In the genomic region with DNA sequence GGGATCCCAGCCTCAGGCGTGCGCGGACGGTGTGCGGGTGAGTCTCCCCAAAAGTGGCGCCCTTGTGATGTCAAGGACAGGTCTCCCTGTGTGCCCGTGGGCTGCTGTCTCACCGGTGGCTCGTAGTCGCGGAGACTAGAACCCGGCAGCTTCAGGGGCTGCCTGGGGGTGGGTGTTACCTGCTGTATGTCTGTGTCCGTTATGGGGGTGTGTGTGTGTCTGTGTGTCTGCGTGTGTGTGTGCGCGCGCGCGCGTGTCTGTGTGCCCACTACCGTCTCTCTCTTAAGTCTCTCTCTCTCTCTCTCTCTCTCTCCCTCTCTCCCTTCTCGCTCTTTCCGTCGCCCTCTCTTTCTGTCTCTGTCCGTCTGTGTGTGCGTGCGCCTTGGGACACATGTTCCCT, we compare ENCODE assay signal across 8 cellular contexts.
DNase-seq lines count a peak whose midpoint lies in the region; ATAC-seq and TF ChIP-seq lines count a peak whose summit lies in the region.
"Not testable (repeated sequence)": the region's sequence is repeated elsewhere in the genome, so short reads cannot be mapped to it uniquely, and the experiment has no call there.

No MANE protein-coding gene starts in this region.

- H3K79me1 ChIP-seq in H9 (ENCODE audit: insufficient read depth, low read depth, low read length, poor library complexity, severe bottlenecking): not testable (repeated sequence)

- not testable (repeated sequence) for H2BK12ac ChIP-seq in H9 (ENCODE audit: insufficient read length, low read depth, low read length)

- not testable (repeated sequence) for H3K4me1 ChIP-seq in BLaER1 treated with 17β-estradiol and CSF1 and Interleukin-3, amounts not matched to agents 10 nM and 100 nM; H9 (ENCODE audit: insufficient read depth, low read length); mononuclear cell (ENCODE audit: insufficient read depth, low read length)
- peaks cover 0 to 19% (median 6%) of the 10 kb centered on the region in 6 donors for H3K4me1 ChIP-seq in spleen

- TF ChIP-seq POLR2A in spleen (IDR thresholded peaks at IDR 0.05): not testable (repeated sequence)

- H3K4me1 Mint-ChIP-seq in H9; activated B cell treated with CpG ODN at 0.5 μM for 24 hours; glutamatergic neuron (ENCODE audit: low read depth, unreplicated experiment): not testable (repeated sequence)

- H4K91ac ChIP-seq in H9 (ENCODE audit: insufficient read length, low read depth, low read length): not testable (repeated sequence)

- peaks cover 0 to 11% (median 3%) of the 10 kb centered on the region in 3 experiments; a peak in 4 of 7 replicates for H3K36me3 Mint-ChIP-seq in H9 (ENCODE audit: insufficient read depth in 1 of 3, low read depth in 3 of 3)
- H3K36me3 Mint-ChIP-seq in activated B cell treated with CpG ODN at 0.5 μM for 24 hours (ENCODE audit: low read depth); glutamatergic neuron (ENCODE audit: unreplicated experiment): not testable (repeated sequence)

- H3K4ac ChIP-seq in H9 (ENCODE audit: low read depth, low read length): not testable (repeated sequence)

- H3K23me2 ChIP-seq in H9 (ENCODE audit: insufficient read length, low read depth, low read length, poor library complexity, severe bottlenecking): not testable (repeated sequence)

- no CpG with 5 or more reads among the region's 27 CpGs for WGBS in H9 (ENCODE audit: extremely low coverage, insufficient read length, low lambda C conversion rate)
- WGBS in spleen, 5 donors: 0 to 2% (median 1%) methylated on average over 14 to 20 of the region's 27 CpGs; no CpG with 5 or more reads in 1 of the 5 donors

- H3K9me3 Mint-ChIP-seq in H9: peaks cover 2 to 19% of the 10 kb centered on the region in 2 experiments; a peak in 4 of 5 replicates
- not testable (repeated sequence) for H3K9me3 Mint-ChIP-seq in activated B cell treated with CpG ODN at 0.5 μM for 24 hours; glutamatergic neuron (ENCODE audit: unreplicated experiment)

- not testable (repeated sequence) for H3K14ac ChIP-seq in H9 (ENCODE audit: insufficient read depth, low read length)

- H3K4me3 ChIP-seq in BLaER1 treated with 17β-estradiol and CSF1 and Interleukin-3, amounts not matched to agents 10 nM and 100 nM: peak overlapping the region; percentile 50 to 71 (median 61)
- peak overlapping the region; percentile 68 for H3K4me3 ChIP-seq in brain microvascular endothelial cell (ENCODE audit: low read depth, low read length)
- H3K4me3 ChIP-seq in mononuclear cell (ENCODE audit: low read length): peak overlapping the region; percentile 59
- peak overlapping the region; percentile 21 to 79 (median 62) for H3K4me3 ChIP-seq in spleen

- H3K9me3 ChIP-seq in BLaER1 treated with 17β-estradiol and CSF1 and Interleukin-3, amounts not matched to agents 10 nM and 100 nM (replicated peaks in 1 of 11): peaks cover 0 to 12% (median 9%) of the 10 kb centered on the region in 11 experiments; a peak in 17 of 22 replicates
- not testable (repeated sequence) for H3K9me3 ChIP-seq in H9 (ENCODE audit: control insufficient read depth, low read depth, low read length); mononuclear cell (ENCODE audit: low read depth, low read length); spleen

- POLR2A ChIA-PET in activated B cell treated with CpG ODN at 0.5 μM for 24 hours (lab: Charles Lee): not testable (repeated sequence)

- not testable (repeated sequence) for H3K27me3 Mint-ChIP-seq in H9 (ENCODE audit: low read depth); activated B cell treated with CpG ODN at 0.5 μM for 24 hours; glutamatergic neuron (ENCODE audit: unreplicated experiment)

- H3K56ac ChIP-seq in H9 (ENCODE audit: insufficient read length, low read depth, low read length): not testable (repeated sequence)

- H3K4me3 Mint-ChIP-seq in H9 (peak overlapping the region; percentile 68 to 91), activated B cell treated with CpG ODN at 0.5 μM for 24 hours (peak overlapping the region; percentile 97), glutamatergic neuron (ENCODE audit: unreplicated experiment) (peak overlapping the region; percentile 100)

- H4K5ac ChIP-seq in H9 (ENCODE audit: insufficient read length, low read depth, low read length): not testable (repeated sequence)

- not testable (repeated sequence) for H3K79me2 ChIP-seq in H9 (ENCODE audit: insufficient read depth, low read length)

- ATAC-seq in activated B cell treated with CpG ODN at 0.5 μM for 24 hours (ENCODE audit: low read depth): peak; percentile 73

- intact Hi-C loops in activated B cell treated with CpG ODN at 0.5 μM for 24 hours (cut with micrococcal nuclease); spleen (cut with DNase I; ENCODE audit: low total_unique reads): not testable (repeated sequence)

- H3K18ac ChIP-seq in H9 (ENCODE audit: insufficient read length, low read depth, low read length): not testable (repeated sequence)

- H4K8ac ChIP-seq in H9 (replicated peaks; ENCODE audit: insufficient read length, low read depth, low read length): not testable (repeated sequence)

- H2BK5ac ChIP-seq in H9 (ENCODE audit: insufficient read length, low read length): not testable (repeated sequence)

- not testable (repeated sequence) for H3K36me3 ChIP-seq in BLaER1 treated with 17β-estradiol and CSF1 and Interleukin-3, amounts not matched to agents 10 nM and 100 nM; brain microvascular endothelial cell (replicated peaks); spleen

- H3K23ac ChIP-seq in H9 (ENCODE audit: insufficient read length, low read depth, low read length): not testable (repeated sequence)

- DNase-seq in H9 (peak; percentile 31), NCI-H524 treated with DMSO at 0.1 percent for 48 hours (lab: John Stamatoyannopoulos, UW) (peak; percentile 0), activated B cell treated with CpG ODN at 0.5 μM for 24 hours (peak; percentile 42), brain microvascular endothelial cell (peak; percentile 14), glutamatergic neuron (peak; percentile 22), spleen (peak; percentile 88)

- CTCF ChIA-PET in activated B cell treated with CpG ODN at 0.5 μM for 24 hours (lab: Charles Lee): not testable (repeated sequence)

- not testable (repeated sequence) for H3K27me3 ChIP-seq in BLaER1 treated with 17β-estradiol and CSF1 and Interleukin-3, amounts not matched to agents 10 nM and 100 nM; H9 (ENCODE audit: insufficient read depth, low read length); brain microvascular endothelial cell (replicated peaks); mononuclear cell (ENCODE audit: insufficient read depth, low read length); spleen (replicated peaks in 1 of 7)

- H2AK5ac ChIP-seq in H9 (ENCODE audit: insufficient read length, low read length): not testable (repeated sequence)

- H3K27ac ChIP-seq in BLaER1 treated with 17β-estradiol and CSF1 and Interleukin-3, amounts not matched to agents 10 nM and 100 nM: peak overlapping the region in 7 of 11 experiments; percentile 33 to 61 (median 50); a peak in 12 of 22 replicates
- H3K27ac ChIP-seq in H9 (ENCODE audit: insufficient read length, low read depth, low read length): not testable (repeated sequence)
- peak overlapping the region; percentile 37 for H3K27ac ChIP-seq in brain microvascular endothelial cell
- peak overlapping the region in 7 of 8 donors; percentile 80 to 88 (median 85) for H3K27ac ChIP-seq in spleen

- H3K9ac ChIP-seq in BLaER1 treated with 17β-estradiol and CSF1 and Interleukin-3, amounts not matched to agents 10 nM and 100 nM: peak overlapping the region; percentile 53 to 75 (median 65); a peak in 19 of 22 replicates
- H3K9ac ChIP-seq in H9 (ENCODE audit: extremely low read depth, insufficient read length, low read length): not testable (repeated sequence)

- in situ Hi-C loops in brain microvascular endothelial cell (cut with HindIII; ENCODE audit: low pct_ligation_motif_present, low sequenced_read_pairs): not testable (repeated sequence)

- not testable (repeated sequence) for H3T11ph ChIP-seq in H9 (ENCODE audit: low read length)

- H2BK120ac ChIP-seq in H9 (ENCODE audit: low read depth, low read length, poor library complexity, severe bottlenecking): not testable (repeated sequence)

- H3K4me2 ChIP-seq in BLaER1 treated with 17β-estradiol and CSF1 and Interleukin-3, amounts not matched to agents 10 nM and 100 nM; H9 (ENCODE audit: insufficient read depth, insufficient read length, low read length): not testable (repeated sequence)

- not testable (repeated sequence) for H2BK20ac ChIP-seq in H9 (ENCODE audit: low read depth, low read length, poor library complexity, severe bottlenecking)

- not testable (repeated sequence) for H2BK15ac ChIP-seq in H9 (ENCODE audit: low read depth, low read length)

- TF ChIP-seq CTCF in H9 (conservative IDR thresholded peaks at IDR 0.05); activated B cell treated with CpG ODN at 0.5 μM for 24 hours (IDR thresholded peaks at IDR 0.05); brain microvascular endothelial cell (IDR thresholded peaks at IDR 0.05; ENCODE audit: low read depth, low read length, missing control alignments); glutamatergic neuron (IDR thresholded peaks at IDR 0.05; ENCODE audit: partially characterized antibody, unreplicated experiment); spleen (IDR thresholded peaks at IDR 0.05 in 8 of 11, conservative IDR thresholded peaks at IDR 0.05 in 3 of 11): not testable (repeated sequence)

- H3K27ac Mint-ChIP-seq in H9: not testable (repeated sequence)
- H3K27ac Mint-ChIP-seq in activated B cell treated with CpG ODN at 0.5 μM for 24 hours (peak overlapping the region; percentile 92), glutamatergic neuron (ENCODE audit: unreplicated experiment) (peak overlapping the region; percentile 96)

- not testable (repeated sequence) for H4K20me1 ChIP-seq in BLaER1 treated with 17β-estradiol and CSF1 and Interleukin-3, amounts not matched to agents 10 nM and 100 nM; H9 (ENCODE audit: control insufficient read depth, insufficient read depth, insufficient read length)

- H2AFZ ChIP-seq in H9 (ENCODE audit: low read length): not testable (repeated sequence)

Comparison
In these comparisons a context has a peak if more than half of its experiments do, and no peak if none do; other contexts are left out.
1. DNase-seq: peak in every context shown above with its lines; median percentile 88 in spleen; 42 in activated B cell treated with CpG ODN at 0.5 μM for 24 hours; 31 in H9; 22 in glutamatergic neuron; 14 in brain microvascular endothelial cell; 0 in NCI-H524 treated with DMSO at 0.1 percent for 48 hours.